In the genomic region with DNA sequence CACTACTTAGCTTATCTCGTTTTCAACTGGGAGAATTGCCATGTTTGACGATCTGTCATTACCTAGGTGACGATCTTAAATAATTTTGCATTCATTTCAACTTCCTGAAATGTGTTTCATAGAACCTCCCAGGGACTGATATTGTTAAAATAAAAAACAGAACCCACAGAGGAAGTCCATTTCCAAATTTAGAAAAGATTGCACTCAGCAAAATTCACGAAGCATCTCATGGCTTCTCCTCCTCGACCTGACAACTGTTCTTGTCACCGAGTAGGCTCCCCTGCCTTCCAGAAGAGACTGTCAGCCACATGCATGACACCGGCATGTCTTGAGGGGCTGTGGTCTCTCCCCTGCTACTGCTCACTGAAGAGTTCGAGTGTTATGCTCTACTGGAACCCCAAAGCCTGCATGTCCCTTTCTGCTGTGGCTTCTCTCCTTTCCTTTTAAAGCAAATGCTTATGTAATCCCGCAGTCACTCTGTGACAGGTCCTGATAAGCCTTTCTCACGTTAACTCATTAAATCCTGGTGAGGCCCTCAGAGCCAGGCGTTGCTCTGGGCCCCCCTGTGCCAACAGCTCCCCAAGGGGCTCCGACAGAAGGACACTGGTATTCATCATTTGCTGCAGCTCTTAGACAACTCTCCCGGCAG, we compare ENCODE assay signal across 8 cellular contexts. TPM values are rescaled to one million over a fixed set of nuclear protein-coding genes. Genes with fewer than 3 reads are reported as not detected.
DNase-seq lines count a peak whose midpoint lies in the region; ATAC-seq and TF ChIP-seq lines count a peak whose summit lies in the region.

No MANE protein-coding gene starts in this region.

- H3K18ac ChIP-seq in mesendoderm (ENCODE audit: low read length), result no peak overlapping the region

- ATAC-seq in GM18867 (IDR thresholded peaks at IDR 0.05; ENCODE audit: unreplicated experiment), result peak; percentile 29

- no peak for TF ChIP-seq CTCF in OCI-LY7 (conservative IDR thresholded peaks at IDR 0.05; ENCODE audit: low read length)

- H3K27ac ChIP-seq in BLaER1 (peak overlapping the region; percentile 65), OCI-LY7 (ENCODE audit: low read depth, low read length, poor library complexity, severe bottlenecking) (no peak overlapping the region), mesendoderm (ENCODE audit: low read depth, low read length) (no peak overlapping the region)

- peak overlapping the region; percentile 88 for H3K4me2 ChIP-seq in BLaER1
- peak overlapping the region; percentile 53 for H3K4me2 ChIP-seq in OCI-LY7 (ENCODE audit: low read length)
- H3K4me2 ChIP-seq in mesendoderm (ENCODE audit: low read length), result no peak overlapping the region

- no peak overlapping the region for H2BK15ac ChIP-seq in mesendoderm (replicated peaks; ENCODE audit: low read depth)

- H3K9me3 Mint-ChIP-seq in activated T-helper 1 cell treated with anti-CD3 and anti-CD28 coated beads, Interleukin-12 subunit alpha, Interleukin-12 subunit beta, Interleukin-2, Interleukin-4 antibody, amounts not matched to agents 30 ng/mL and 10 ng/mL and 1 ng/mL, durations not matched to agents 14 hours and 24 hours and 36 hours, result no peaks in the 10 kb centered on the region

- DNase-seq in OCI-LY7 (ENCODE audit: low spot score), result peak; percentile 28
- peak; percentile 70 for DNase-seq in germinal center (ENCODE audit: low spot score)
- no peak for DNase-seq in RKO (ENCODE audit: low spot score)
- no peak for DNase-seq in activated T-helper 1 cell treated with anti-CD3 and anti-CD28 coated beads, Interleukin-12 subunit alpha, Interleukin-12 subunit beta, Interleukin-2, Interleukin-4 antibody, amounts not matched to agents 30 ng/mL and 10 ng/mL and 1 ng/mL, durations not matched to agents 14 hours and 24 hours and 36 hours (ENCODE audit: low spot score)
- no peak for DNase-seq in NCI-H2081 treated with DMSO at 0.1 percent for 48 hours (lab: John Stamatoyannopoulos, UW)
- no peak for DNase-seq in mesendoderm

- POLR2A ChIA-PET in OCI-LY7 (lab: Charles Lee), result interaction anchor here (0.7 kb wide), 2 partner anchors 74 to 83 kb away, joined by 3 to 4 read pairs; no protein-coding TSS in a partner anchor

- H3K79me2 ChIP-seq in OCI-LY7 (ENCODE audit: insufficient read depth, low read depth, low read length), result no peaks in the 10 kb centered on the region
- no peaks in the 10 kb centered on the region for H3K79me2 ChIP-seq in mesendoderm (ENCODE audit: control insufficient read depth, insufficient read depth, low read length)

- H3K4me1 ChIP-seq in BLaER1 (peaks cover 35% of the 10 kb centered on the region), OCI-LY7 (ENCODE audit: insufficient read depth, low read length, poor library complexity, severe bottlenecking) (peaks cover 14% of the 10 kb centered on the region), mesendoderm (ENCODE audit: control insufficient read depth, low read depth, low read length) (peaks cover 4% of the 10 kb centered on the region)

- no peak overlapping the region for H3K27ac Mint-ChIP-seq in activated T-helper 1 cell treated with anti-CD3 and anti-CD28 coated beads, Interleukin-12 subunit alpha, Interleukin-12 subunit beta, Interleukin-2, Interleukin-4 antibody, amounts not matched to agents 30 ng/mL and 10 ng/mL and 1 ng/mL, durations not matched to agents 14 hours and 24 hours and 36 hours

- no peak overlapping the region for H3K4me3 Mint-ChIP-seq in activated T-helper 1 cell treated with anti-CD3 and anti-CD28 coated beads, Interleukin-12 subunit alpha, Interleukin-12 subunit beta, Interleukin-2, Interleukin-4 antibody, amounts not matched to agents 30 ng/mL and 10 ng/mL and 1 ng/mL, durations not matched to agents 14 hours and 24 hours and 36 hours

- no TSS peak for BruUV-seq in OCI-LY7 (replicated peaks; lab: Mats Ljungman, UMichigan)

- H3K23ac ChIP-seq in mesendoderm (ENCODE audit: low read length), result no peak overlapping the region

- H3K9ac ChIP-seq in BLaER1, result peak overlapping the region; percentile 60; the same call in 1 of the 2 replicates
- no peak overlapping the region for H3K9ac ChIP-seq in mesendoderm (ENCODE audit: low read length)

- intact Hi-C loops in OCI-LY7 (cut with micrococcal nuclease; ENCODE audit: unreplicated experiment), result no loop called here
- intact Hi-C loops in activated T-helper 1 cell treated with anti-CD3 and anti-CD28 coated beads, Interleukin-12 subunit alpha, Interleukin-12 subunit beta, Interleukin-2, Interleukin-4 antibody, amounts not matched to agents 30 ng/mL and 10 ng/mL and 1 ng/mL, durations not matched to agents 14 hours and 24 hours and 36 hours (cut with micrococcal nuclease), result no loop called here

- no peaks in the 10 kb centered on the region for H3K36me3 Mint-ChIP-seq in activated T-helper 1 cell treated with anti-CD3 and anti-CD28 coated beads, Interleukin-12 subunit alpha, Interleukin-12 subunit beta, Interleukin-2, Interleukin-4 antibody, amounts not matched to agents 30 ng/mL and 10 ng/mL and 1 ng/mL, durations not matched to agents 14 hours and 24 hours and 36 hours (ENCODE audit: low read depth)

- H3K27me3 Mint-ChIP-seq in activated T-helper 1 cell treated with anti-CD3 and anti-CD28 coated beads, Interleukin-12 subunit alpha, Interleukin-12 subunit beta, Interleukin-2, Interleukin-4 antibody, amounts not matched to agents 30 ng/mL and 10 ng/mL and 1 ng/mL, durations not matched to agents 14 hours and 24 hours and 36 hours (ENCODE audit: insufficient read depth), result peaks cover 14% of the 10 kb centered on the region

- no peak overlapping the region for H4K8ac ChIP-seq in mesendoderm (ENCODE audit: low read depth, low read length)

- H3K36me3 ChIP-seq in BLaER1 (no peaks in the 10 kb centered on the region), OCI-LY7 (ENCODE audit: insufficient read depth, low read length) (no peaks in the 10 kb centered on the region), mesendoderm (ENCODE audit: control insufficient read depth, insufficient read depth, low read length) (no peaks in the 10 kb centered on the region)

- no peak overlapping the region for H4K5ac ChIP-seq in mesendoderm (ENCODE audit: low read length)

- H3K4me3 ChIP-seq in BLaER1, result peak overlapping the region; percentile 41
- peak overlapping the region; percentile 3 for H3K4me3 ChIP-seq in OCI-LY7 (ENCODE audit: low read depth, low read length, poor library complexity, severe bottlenecking)
- H3K4me3 ChIP-seq in mesendoderm (ENCODE audit: low read length), result no peak overlapping the region

- peak overlapping the region; percentile 50 for H2AFZ ChIP-seq in OCI-LY7 (ENCODE audit: low read length)

- no peaks in the 10 kb centered on the region for H3K27me3 ChIP-seq in BLaER1
- no peaks in the 10 kb centered on the region for H3K27me3 ChIP-seq in mesendoderm (ENCODE audit: insufficient read depth, low read length, poor library complexity)

- no peak overlapping the region for H3K56ac ChIP-seq in mesendoderm (ENCODE audit: low read length)

- H4K20me1 ChIP-seq in BLaER1 (no peaks in the 10 kb centered on the region), OCI-LY7 (ENCODE audit: insufficient read depth, low read length) (no peaks in the 10 kb centered on the region)

- no peak overlapping the region for H3K4ac ChIP-seq in mesendoderm (ENCODE audit: low read depth, low read length)

- no peaks in the 10 kb centered on the region for H3K79me1 ChIP-seq in mesendoderm (ENCODE audit: low read length)

- no peak overlapping the region for H2AK5ac ChIP-seq in mesendoderm (ENCODE audit: low read length)

- H2BK5ac ChIP-seq in mesendoderm (ENCODE audit: low read length), result no peak overlapping the region

- no peaks in the 10 kb centered on the region for H3K9me2 ChIP-seq in OCI-LY7 (ENCODE audit: insufficient read depth, low read length)

- H3K4me1 Mint-ChIP-seq in activated T-helper 1 cell treated with anti-CD3 and anti-CD28 coated beads, Interleukin-12 subunit alpha, Interleukin-12 subunit beta, Interleukin-2, Interleukin-4 antibody, amounts not matched to agents 30 ng/mL and 10 ng/mL and 1 ng/mL, durations not matched to agents 14 hours and 24 hours and 36 hours (ENCODE audit: low read depth), result peaks cover 16% of the 10 kb centered on the region

- no peak overlapping the region for H2BK120ac ChIP-seq in mesendoderm (ENCODE audit: low read depth, low read length)

- H3K9me3 ChIP-seq in BLaER1 (no peaks in the 10 kb centered on the region), OCI-LY7 (ENCODE audit: low read length) (no peaks in the 10 kb centered on the region)

- CTCF ChIA-PET in OCI-LY7 (lab: Charles Lee; ENCODE audit: unreplicated experiment), result no interaction called here

- no CpG with 5 or more reads among the region's 13 CpGs for WGBS in mesendoderm (ENCODE audit: extremely low coverage, insufficient coverage, low lambda C conversion rate)

RNA-seq across cellular contexts. Expression of a gene that starts 26.8 kb away (rescaled TPM):
- 5.6 TPM in 2 replicates for total RNA-seq in OCI-LY7 (2014; rRNA removed; shearing (Covaris generic))
- total RNA-seq in OCI-LY7 (2022), result 10.1 and 11.4 TPM in 2 replicates
- total RNA-seq in activated T-helper 1 cell treated with anti-CD3 and anti-CD28 coated beads, Interleukin-12 subunit alpha, Interleukin-12 subunit beta, Interleukin-2, Interleukin-4 antibody, amounts not matched to agents 30 ng/mL and 10 ng/mL and 1 ng/mL, durations not matched to agents 14 hours and 24 hours and 36 hours, result 21.4 and 21.5 TPM in 2 replicates
- 4.1 TPM for polyA plus RNA-seq in mesendoderm (2013, experiment 1 of 2)
- 4.1 TPM for polyA plus RNA-seq in mesendoderm (2013, experiment 2 of 2)

Comparison
In these comparisons a context has a peak if more than half of its experiments do, and no peak if none do; other contexts are left out.
1. DNase-seq: peak in OCI-LY7 (single experiment) and germinal center (single experiment); none in RKO (single experiment), activated T-helper 1 cell treated with anti-CD3 and anti-CD28 coated beads, Interleukin-12 subunit alpha, Interleukin-12 subunit beta, Interleukin-2, Interleukin-4 antibody, amounts not matched to agents 30 ng/mL and 10 ng/mL and 1 ng/mL, durations not matched to agents 14 hours and 24 hours and 36 hours (single experiment), NCI-H2081 treated with DMSO at 0.1 percent for 48 hours (single experiment) and mesendoderm (single experiment).